ENCODE assay signal across 17 cellular contexts in genomic region chr9:28365020-28365640, GRCh38.
A peak's percentile ranks its signal among the peaks of the same experiment; 100 is the strongest.
DNase-seq lines count a peak whose midpoint lies in the region; ATAC-seq and TF ChIP-seq lines count a peak whose summit lies in the region.
"Had no signal": no experiment of that assay in that cellular context is flagged by ENCODE, and none has a peak within 500 bp of the region (broad histone marks: within the 10 kb centered on the region; RNA-seq: fewer than 3 reads in every experiment).

No MANE protein-coding gene starts in this region.

- in situ Hi-C loops in brain microvascular endothelial cell (cut with HindIII; ENCODE audit: low pct_ligation_motif_present, low sequenced_read_pairs), result no loop called here

- peak; percentile 14 for TF ChIP-seq CTCF in brain microvascular endothelial cell (IDR thresholded peaks at IDR 0.05; ENCODE audit: low read depth, low read length, missing control alignments)

- H3K27me3 ChIP-seq in brain microvascular endothelial cell (replicated peaks) (no peaks in the 10 kb centered on the region), iPS DF 6.9 (ENCODE audit: control insufficient read depth, insufficient read depth, low read length) (no peaks in the 10 kb centered on the region)
- H3K27me3 ChIP-seq: neutrophil, uterus had no signal

- H3K9me3 ChIP-seq in iPS DF 6.9 (ENCODE audit: control insufficient read depth, insufficient read depth, low read length), result no peaks in the 10 kb centered on the region
- H3K9me3 ChIP-seq: neutrophil, uterus had no signal

- peak; percentile 4 for DNase-seq in NCI-H446 treated with DMSO at 0.1 percent for 48 hours (lab: John Stamatoyannopoulos, UW)
- DNase-seq in NCI-H446 (lab: John Stamatoyannopoulos, UW), result no peak
- no peak for DNase-seq in brain microvascular endothelial cell
- peak; percentile 35 for DNase-seq in iPS DF 6.9 (ENCODE audit: low read depth, low spot score)
- peak; percentile 56 for DNase-seq in skeletal muscle cell (ENCODE audit: low read depth)
- no peak for DNase-seq in activated T-cell treated with anti-CD3 and anti-CD28 coated beads, Interleukin-2, amount 50 U/mL, for 1 hour
- DNase-seq: 8988T; activated CD4-positive, CD25-positive, alpha-beta regulatory T cell; CD4-positive, alpha-beta T cell; NCI-H2227 treated with DMSO at 0.1 percent for 48 hours; SW 1271; uterus had no signal

- no peak overlapping the region for H3K27ac ChIP-seq in brain microvascular endothelial cell
- H3K27ac ChIP-seq in iPS DF 6.9 (ENCODE audit: low read length), result no peak overlapping the region
- H3K27ac ChIP-seq: neutrophil, uterus had no signal

- H3K4me3 ChIP-seq in brain microvascular endothelial cell (ENCODE audit: low read depth, low read length), result no peak overlapping the region
- H3K4me3 ChIP-seq in iPS DF 6.9 (ENCODE audit: low read length), result no peak overlapping the region
- H3K4me3 ChIP-seq in skeletal muscle cell (ENCODE audit: low read depth, low read length), result no peak overlapping the region
- H3K4me3 ChIP-seq: uterus had no signal

- H3K36me3 ChIP-seq in brain microvascular endothelial cell (replicated peaks), result no peaks in the 10 kb centered on the region
- no peaks in the 10 kb centered on the region for H3K36me3 ChIP-seq in iPS DF 6.9 (ENCODE audit: control insufficient read depth, insufficient read depth, low read length)
- H3K36me3 ChIP-seq: neutrophil, uterus had no signal

- WGBS in iPS DF 6.9 (ENCODE audit: insufficient coverage, insufficient read length), result 100% methylated on average over 1 of the region's 6 CpGs

- no peaks in the 10 kb centered on the region for H3K4me1 ChIP-seq in iPS DF 6.9 (ENCODE audit: control insufficient read depth, insufficient read depth, low read length)
- H3K4me1 ChIP-seq: uterus had no signal

- ATAC-seq in HG03280 (IDR thresholded peaks at IDR 0.05; ENCODE audit: unreplicated experiment), result no peak
- ATAC-seq in HG03159 (IDR thresholded peaks at IDR 0.05; ENCODE audit: unreplicated experiment), result no peak
- ATAC-seq: HepG2; stimulated activated memory B cell treated with anti-CD40 and anti-IgM and Interleukin-4, amounts not matched to agents 10 μg/mL and 1 μg/mL and 100 μg/mL, for 72 hours had no signal

Comparison
In these comparisons a context has a peak if more than half of its experiments do, and no peak if none do; other contexts are left out.
1. DNase-seq: peak in NCI-H446 treated with DMSO at 0.1 percent for 48 hours (single experiment), iPS DF 6.9 (single experiment) and skeletal muscle cell (single experiment); none in NCI-H446 (0 of 2), brain microvascular endothelial cell (single experiment) and activated T-cell treated with anti-CD3 and anti-CD28 coated beads, Interleukin-2, amount 50 U/mL, for 1 hour (single experiment).